In the genomic region with DNA sequence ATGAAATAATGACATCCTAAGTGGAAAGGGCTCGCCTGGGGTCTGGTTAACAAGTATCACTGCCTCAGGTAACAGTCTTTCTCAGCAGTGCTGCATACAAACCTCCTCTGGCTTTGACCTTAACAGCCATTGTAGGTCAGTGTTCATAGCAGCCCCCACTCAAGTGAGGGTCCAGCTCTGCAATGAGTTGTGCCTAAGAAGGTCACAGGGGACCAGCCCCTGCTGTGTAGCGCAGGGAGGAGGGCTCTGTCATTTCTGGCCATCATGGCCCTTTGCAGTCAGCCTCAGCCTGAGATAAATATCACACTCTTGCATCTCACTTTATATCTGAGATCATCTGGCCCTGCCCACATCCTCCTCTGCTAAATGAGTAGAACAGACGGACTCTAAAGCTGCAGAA, we compare ENCODE assay signal across 12 cellular contexts. TPM values are rescaled to one million over a fixed set of nuclear protein-coding genes. Genes with fewer than 3 reads are reported as not detected.
DNase-seq lines count a peak whose midpoint lies in the region; ATAC-seq and TF ChIP-seq lines count a peak whose summit lies in the region.
"Had no signal": no experiment of that assay in that cellular context is flagged by ENCODE, and none has a peak within 500 bp of the region (broad histone marks: within the 10 kb centered on the region; RNA-seq: fewer than 3 reads in every experiment).

No MANE protein-coding gene starts in this region.

- no TSS peak for BruUV-seq in PC-3 (replicated peaks; lab: Mats Ljungman, UMichigan)

- H3K9me3 ChIP-seq in PC-3 (ENCODE audit: low read length): no peaks in the 10 kb centered on the region
- H3K9me3 ChIP-seq: A549, ovary had no signal

- intact Hi-C loops in activated CD4-positive, alpha-beta T cell treated with anti-CD3 and anti-CD28 coated beads for 36 hours (cut with DNase I, micrococcal nuclease): no loop called here
- intact Hi-C loops in PC-3 (cut with micrococcal nuclease): no loop called here

- TF ChIP-seq CTCF in PC-3 (conservative IDR thresholded peaks at IDR 0.05; ENCODE audit: low read depth, low read length): no peak

- H3K9me3 Mint-ChIP-seq in activated CD4-positive, alpha-beta T cell treated with anti-CD3 and anti-CD28 coated beads for 36 hours (ENCODE audit: low read depth): peaks cover 3% of the 10 kb centered on the region
- H3K9me3 Mint-ChIP-seq in central memory CD8-positive, alpha-beta T cell: no peaks in the 10 kb centered on the region

- H4K20me1 ChIP-seq in PC-3 (ENCODE audit: low read length): no peaks in the 10 kb centered on the region

- H3K36me3 ChIP-seq in PC-3 (ENCODE audit: low read depth, low read length): no peaks in the 10 kb centered on the region
- H3K36me3 ChIP-seq: ovary had no signal

- peak overlapping the region; percentile 26 for H3K27ac Mint-ChIP-seq in activated CD4-positive, alpha-beta T cell treated with anti-CD3 and anti-CD28 coated beads for 36 hours
- H3K27ac Mint-ChIP-seq in central memory CD8-positive, alpha-beta T cell (ENCODE audit: low read depth): peak overlapping the region; percentile 74

- no peaks in the 10 kb centered on the region for H3K36me3 Mint-ChIP-seq in activated CD4-positive, alpha-beta T cell treated with anti-CD3 and anti-CD28 coated beads for 36 hours (ENCODE audit: low read depth)
- peaks cover 2% of the 10 kb centered on the region for H3K36me3 Mint-ChIP-seq in central memory CD8-positive, alpha-beta T cell (ENCODE audit: insufficient read depth)

- H3K4me1 Mint-ChIP-seq in activated CD4-positive, alpha-beta T cell treated with anti-CD3 and anti-CD28 coated beads for 36 hours: peaks cover 14% of the 10 kb centered on the region
- H3K4me1 Mint-ChIP-seq in central memory CD8-positive, alpha-beta T cell: peaks cover 41% of the 10 kb centered on the region

- peak; percentile 51 for DNase-seq in activated CD4-positive, alpha-beta T cell treated with anti-CD3 and anti-CD28 coated beads for 36 hours
- no peak for DNase-seq in activated CD4-positive, alpha-beta T cell treated with anti-CD3 and anti-CD28 coated beads, Interleukin-2, amount 50 U/mL, for 1 hour
- DNase-seq in T-helper 22 cell (ENCODE audit: low read depth): peak; percentile 7
- DNase-seq in central memory CD8-positive, alpha-beta T cell (ENCODE audit: low spot score in 2 of 2): peak in 1 of 2 donors; percentile 12
- DNase-seq in stimulated activated CD8-positive, alpha-beta memory T cell treated with anti-CD3 and anti-CD28 coated beads, Interleukin-12 subunit alpha, Interleukin-12 subunit beta, amount 100 ng/mL, for 4 hours (ENCODE audit: low read depth): peak; percentile 1
- no peak for DNase-seq in PC-3
- no peak for DNase-seq in middle frontal gyrus (ENCODE audit: extremely low spot score, low spot score)
- DNase-seq: left colon, NCI-H1048, ovary had no signal

- H3K4me3 Mint-ChIP-seq in activated CD4-positive, alpha-beta T cell treated with anti-CD3 and anti-CD28 coated beads for 36 hours: no peak overlapping the region
- H3K4me3 Mint-ChIP-seq in central memory CD8-positive, alpha-beta T cell: peak overlapping the region; percentile 66

- H3K4me1 ChIP-seq in PC-3 (ENCODE audit: insufficient read depth, low read length): no peaks in the 10 kb centered on the region
- H3K4me1 ChIP-seq: A549 had no signal

- H3K27me3 ChIP-seq in PC-3 (ENCODE audit: low read length): no peaks in the 10 kb centered on the region
- H3K27me3 ChIP-seq: ovary had no signal

- CTCF ChIA-PET in activated CD4-positive, alpha-beta T cell treated with anti-CD3 and anti-CD28 coated beads for 36 hours (lab: Charles Lee): interaction anchor here (0.6 to 1.7 kb wide), 2 partner anchors 9 to 67 kb away, joined by 3 to 4 read pairs; no protein-coding TSS in a partner anchor
- CTCF ChIA-PET in PC-3 (lab: Charles Lee): no interaction called here

- H3K27me3 Mint-ChIP-seq in activated CD4-positive, alpha-beta T cell treated with anti-CD3 and anti-CD28 coated beads for 36 hours: no peaks in the 10 kb centered on the region
- H3K27me3 Mint-ChIP-seq in central memory CD8-positive, alpha-beta T cell: no peaks in the 10 kb centered on the region

- H2AFZ ChIP-seq in PC-3 (ENCODE audit: low read length): no peak overlapping the region

- H3K4me2 ChIP-seq in PC-3 (ENCODE audit: low read length): no peak overlapping the region
- H3K4me2 ChIP-seq: A549 had no signal

- no peaks in the 10 kb centered on the region for H3F3A ChIP-seq in PC-3 (ENCODE audit: low read length, unreplicated experiment)

- H3K27ac ChIP-seq in PC-3 (ENCODE audit: low read length): no peak overlapping the region
- H3K27ac ChIP-seq: A549, ovary had no signal

- ATAC-seq in activated CD4-positive, alpha-beta T cell treated with anti-CD3 and anti-CD28 coated beads for 36 hours: peak; percentile 98
- ATAC-seq in central memory CD8-positive, alpha-beta T cell (replicated peaks; ENCODE audit: extremely low read depth, poor library complexity, severe bottlenecking): peak; percentile 98
- no peak for ATAC-seq in PC-3
- no peak for ATAC-seq in GM21381 (IDR thresholded peaks at IDR 0.05; ENCODE audit: unreplicated experiment)
- ATAC-seq: A549, left colon had no signal

- no peak overlapping the region for H3K9ac ChIP-seq in PC-3 (ENCODE audit: low read length)

- H3K4me3 ChIP-seq in PC-3 (ENCODE audit: low read length): no peak overlapping the region
- H3K4me3 ChIP-seq: A549, ovary had no signal

- no peaks in the 10 kb centered on the region for H3K79me2 ChIP-seq in PC-3 (ENCODE audit: low read length)

- H3K9me2 ChIP-seq in PC-3 (replicated peaks; ENCODE audit: low read length): no peaks in the 10 kb centered on the region

- POLR2A ChIA-PET in activated CD4-positive, alpha-beta T cell treated with anti-CD3 and anti-CD28 coated beads for 36 hours (lab: Charles Lee): no interaction called here
- POLR2A ChIA-PET in PC-3 (lab: Charles Lee; ENCODE audit: unreplicated experiment): no interaction called here

RNA-seq across cellular contexts. Expression of gene MYSM1, which starts 18.1 kb away (rescaled TPM):
- 10 to 100 TPM; 31.8 to 33.2 TPM for total RNA-seq in activated CD4-positive, alpha-beta T cell treated with anti-CD3 and anti-CD28 coated beads for 36 hours
- total RNA-seq in PC-3 (2014; rRNA removed): 18.3 and 26.1 TPM in 2 replicates

Comparison
In these comparisons a context has a peak if more than half of its experiments do, and no peak if none do; other contexts are left out.
1. DNase-seq: peak in activated CD4-positive, alpha-beta T cell treated with anti-CD3 and anti-CD28 coated beads for 36 hours (single experiment), T-helper 22 cell (single experiment) and stimulated activated CD8-positive, alpha-beta memory T cell treated with anti-CD3 and anti-CD28 coated beads, Interleukin-12 subunit alpha, Interleukin-12 subunit beta, amount 100 ng/mL, for 4 hours (single experiment); none in activated CD4-positive, alpha-beta T cell treated with anti-CD3 and anti-CD28 coated beads, Interleukin-2, amount 50 U/mL, for 1 hour (single experiment), PC-3 (single experiment) and middle frontal gyrus (single experiment).
2. ATAC-seq: peak in activated CD4-positive, alpha-beta T cell treated with anti-CD3 and anti-CD28 coated beads for 36 hours (single experiment) and central memory CD8-positive, alpha-beta T cell (single experiment); none in PC-3 (single experiment) and GM21381 (single experiment).